Comparison of ENCODE assay signal across 16 cellular contexts in genomic region chr9:98941946-98942523, GRCh38. TPM values are rescaled to one million over a fixed set of nuclear protein-coding genes. Genes with fewer than 3 reads are reported as not detected.
DNase-seq lines count a peak whose midpoint lies in the region; ATAC-seq, FAIRE-seq and TF ChIP-seq lines count a peak whose summit lies in the region.
"Had no signal": no experiment of that assay in that cellular context is flagged by ENCODE, and none has a peak within 500 bp of the region (broad histone marks: within the 10 kb centered on the region; RNA-seq: fewer than 3 reads in every experiment).

No MANE protein-coding gene starts in this region.

- WGBS in heart right ventricle, 2 donors = 79 to 87% methylated on average over 8 of the region's 8 CpGs
- WGBS in heart left ventricle, 4 donors = 84 to 89% (median 87%) methylated on average over 8 of the region's 8 CpGs

- no peak for ATAC-seq in heart right ventricle
- no peak for ATAC-seq in heart left ventricle
- no peak for ATAC-seq in HG03432 (IDR thresholded peaks at IDR 0.05; ENCODE audit: unreplicated experiment)
- ATAC-seq: HepG2 had no signal

- H3K27me3 Mint-ChIP-seq in nephron (ENCODE audit: low read depth) (peaks cover 68% of the 10 kb centered on the region), type B pancreatic cell (peaks cover 95% of the 10 kb centered on the region)

- peak overlapping the region in 4 of 10 donors; percentile 57 to 88 (median 79) for H3K4me3 ChIP-seq in heart right ventricle
- H3K4me3 ChIP-seq in heart left ventricle = peak overlapping the region in 4 of 12 donors; percentile 77 to 89 (median 82)
- H3K4me3 ChIP-seq in coronary artery = peak overlapping the region; percentile 80
- peak overlapping the region in 3 of 5 donors; percentile 22 to 95 (median 92) for H3K4me3 ChIP-seq in subcutaneous abdominal adipose tissue (ENCODE audit: low read depth in 1 of 5, low read length in 5 of 5)
- H3K4me3 ChIP-seq: BLaER1, HAP-1 had no signal

- H3K9me3 ChIP-seq in heart right ventricle (no peaks in the 10 kb centered on the region), heart left ventricle (no peaks in the 10 kb centered on the region), subcutaneous abdominal adipose tissue (ENCODE audit: control insufficient read depth in 5 of 5, low read length in 5 of 5) (no peaks in the 10 kb centered on the region)
- H3K9me3 ChIP-seq: HAP-1 had no signal

- H3K9me3 Mint-ChIP-seq in nephron (no peaks in the 10 kb centered on the region), type B pancreatic cell (no peaks in the 10 kb centered on the region)

- intact Hi-C loops in heart right ventricle (cut with DNase I) = loop anchor here in 3 of 10 donors (5.0 to 10.0 kb wide), 2 partner anchors 35 to 77 kb away; no protein-coding TSS in a partner anchor
- intact Hi-C loops in heart left ventricle (cut with DNase I) = loop anchor here in 2 of 10 donors (5.0 kb wide), 2 partner anchors 40 to 55 kb away; no protein-coding TSS in a partner anchor

- H3K36me3 ChIP-seq in heart right ventricle = peaks cover 0 to 9% (median 0%) of the 10 kb centered on the region in 9 donors
- peaks cover 0 to 6% (median 0%) of the 10 kb centered on the region in 9 donors for H3K36me3 ChIP-seq in heart left ventricle
- H3K36me3 ChIP-seq in subcutaneous abdominal adipose tissue (ENCODE audit: control insufficient read depth in 5 of 5, insufficient read depth in 5 of 5, low read length in 5 of 5) = peaks cover 0 to 5% (median 0%) of the 10 kb centered on the region in 5 donors
- H3K36me3 ChIP-seq: BLaER1, HAP-1 had no signal

- H3K27me3 ChIP-seq in heart right ventricle = peaks cover 0 to 51% (median 0%) of the 10 kb centered on the region in 7 donors
- H3K27me3 ChIP-seq in heart left ventricle = peaks cover 0 to 44% (median 0%) of the 10 kb centered on the region in 9 donors
- H3K27me3 ChIP-seq in subcutaneous abdominal adipose tissue (ENCODE audit: control insufficient read depth in 5 of 5, insufficient read depth in 4 of 5, low read length in 5 of 5) = peaks cover 0 to 5% (median 0%) of the 10 kb centered on the region in 5 donors
- H3K27me3 ChIP-seq: BLaER1 had no signal

- H3K36me3 Mint-ChIP-seq in nephron (ENCODE audit: low read depth) (no peaks in the 10 kb centered on the region), type B pancreatic cell (no peaks in the 10 kb centered on the region)
- H3K36me3 Mint-ChIP-seq: CD4-positive, CD25-positive, alpha-beta regulatory T cell had no signal

- H3K4me3 Mint-ChIP-seq in nephron (peak overlapping the region in 2 of 3 experiments; percentile 59 to 90), type B pancreatic cell (no peak overlapping the region)

- DNase-seq in heart right ventricle = no peak
- DNase-seq in heart left ventricle = no peak
- peak; percentile 66 for DNase-seq in coronary artery (ENCODE audit: low spot score)
- DNase-seq in urothelium cell line (ENCODE audit: low spot score) = no peak
- no peak for DNase-seq in type B pancreatic cell (ENCODE audit: extremely low spot score, unreplicated experiment)
- DNase-seq: DMS53 had no signal

- TF ChIP-seq CTCF in heart right ventricle (IDR thresholded peaks at IDR 0.05) (no peak), heart left ventricle (IDR thresholded peaks at IDR 0.05) (no peak), coronary artery (IDR thresholded peaks at IDR 0.05) (no peak), nephron (IDR thresholded peaks at IDR 0.05; ENCODE audit: unreplicated experiment in 3 of 3) (no peak), type B pancreatic cell (conservative IDR thresholded peaks at IDR 0.05) (no peak)

- H3K9ac ChIP-seq in subcutaneous abdominal adipose tissue (ENCODE audit: low read length in 5 of 5) = peak overlapping the region in 1 of 5 donors; percentile 9
- H3K9ac ChIP-seq: BLaER1 had no signal

- TF ChIP-seq POLR2A in heart left ventricle (IDR thresholded peaks at IDR 0.05) = no peak

- H3K4me1 ChIP-seq in heart right ventricle (peaks cover 3 to 77% (median 35%) of the 10 kb centered on the region in 9 donors), heart left ventricle (peaks cover 3 to 56% (median 29%) of the 10 kb centered on the region in 12 donors), subcutaneous abdominal adipose tissue (ENCODE audit: control insufficient read depth in 5 of 5, insufficient read depth in 5 of 5, low read length in 5 of 5) (peaks cover 8 to 89% (median 50%) of the 10 kb centered on the region in 5 donors)
- H3K4me1 ChIP-seq: BLaER1, HAP-1 had no signal

- H3K4me1 Mint-ChIP-seq in nephron = peaks cover 52% of the 10 kb centered on the region
- no peaks in the 10 kb centered on the region for H3K4me1 Mint-ChIP-seq in type B pancreatic cell (ENCODE audit: unreplicated experiment)

- FAIRE-seq in urothelium cell line (lab: Jason Lieb, UNC) = no peak
- FAIRE-seq: H1, HepG2, HTR-8/SVneo had no signal

- H3K27ac ChIP-seq in heart right ventricle = peak overlapping the region in 6 of 10 donors; percentile 5 to 96 (median 83)
- H3K27ac ChIP-seq in heart left ventricle = peak overlapping the region in 6 of 12 donors; percentile 13 to 93 (median 90)
- peak overlapping the region in 1 of 2 donors; percentile 88 for H3K27ac ChIP-seq in coronary artery
- peak overlapping the region; percentile 85 for H3K27ac ChIP-seq in subcutaneous abdominal adipose tissue (ENCODE audit: low read depth, low read length)
- H3K27ac ChIP-seq: 22Rv1, BLaER1 had no signal

- H3K27ac Mint-ChIP-seq in nephron = no peak overlapping the region
- H3K27ac Mint-ChIP-seq in type B pancreatic cell = no peak overlapping the region
- H3K27ac Mint-ChIP-seq: CD4-positive, CD25-positive, alpha-beta regulatory T cell had no signal

RNA-seq across cellular contexts. Expression of gene COL15A1, which starts 1.7 kb away (rescaled TPM):
- total RNA-seq in heart right ventricle (10 to 100 TPM; 31.0 to 64.8 (median 52.9) TPM), heart left ventricle (10 to 100 TPM; 24.1 to 81.0 (median 46.7) TPM), type B pancreatic cell (ENCODE audit: low replicate concordance) (0.12 and 0.68 TPM in 2 replicates)
- polyA plus RNA-seq in heart right ventricle (10 to 100 TPM; 25.6 to 27.0 TPM), heart left ventricle (10 to 100 TPM; 12.4 to 30.8 TPM)
- total RNA-seq: CD4-positive, CD25-positive, alpha-beta regulatory T cell; HepG2 had no signal
- polyA plus RNA-seq: HepG2 had no signal

Comparison
In these comparisons a context has a peak if more than half of its experiments do, and no peak if none do; other contexts are left out.
1. RNA of gene COL15A1, which starts 1.7 kb away (total RNA-seq): 31.0 to 64.8 TPM in heart right ventricle and 24.1 to 81.0 TPM in heart left ventricle; 0.12 to 0.68 TPM in type B pancreatic cell; every median in the first group is over 10 times any median in the second.